In genomic region chrX:132219343-132219768, GRCh38 we compare ENCODE assay signal across 8 cellular contexts. TPM values are rescaled to one million over a fixed set of nuclear protein-coding genes. Genes with fewer than 3 reads are reported as not detected.
DNase-seq lines count a peak whose midpoint lies in the region; ATAC-seq and TF ChIP-seq lines count a peak whose summit lies in the region.

Gene RAP2C, minus strand, starts transcription at chrX:132219447. Its CDS starts 2,179 bp downstream, at chrX:132217268.

- DNase-seq in NCI-H2107 (lab: John Stamatoyannopoulos, UW), result peak; percentile 15
- peak; percentile 59 for DNase-seq in UCSD-AML1 (lab: John Stamatoyannopoulos, UW; ENCODE audit: unreplicated experiment)
- DNase-seq in T47D (ENCODE audit: low read depth in 1 of 2, low spot score in 1 of 2), result peak; percentile 33 to 73

- ATAC-seq in GM18508 (IDR thresholded peaks at IDR 0.05; ENCODE audit: insufficient read depth, unreplicated experiment), result peak; percentile 74
- peak; percentile 59 for ATAC-seq in HG03025 (IDR thresholded peaks at IDR 0.05; ENCODE audit: low FRiP score, unreplicated experiment)

- H3K27me3 ChIP-seq in iPS-18a (ENCODE audit: control insufficient read depth, insufficient read depth, low read length), result no peaks in the 10 kb centered on the region
- H3K27me3 ChIP-seq in skeletal muscle satellite cell (ENCODE audit: control insufficient read depth, insufficient read depth, low read length), result no peaks in the 10 kb centered on the region

- no peaks in the 10 kb centered on the region for H3K4me1 ChIP-seq in iPS-18a (ENCODE audit: control insufficient read depth, low read depth, low read length)
- peaks cover 3% of the 10 kb centered on the region for H3K4me1 ChIP-seq in skeletal muscle satellite cell (ENCODE audit: control insufficient read depth, insufficient read depth, low read length)

- in situ Hi-C loops in T47D (cut with HindIII; ENCODE audit: low pct_unique_long_range_greater_than_20kb, low sequenced_read_pairs), result no loop called here

- peak; percentile 76 for TF ChIP-seq CTCF in 22Rv1 (IDR thresholded peaks at IDR 0.05)

- H3K4me2 ChIP-seq in skeletal muscle satellite cell (ENCODE audit: low read length), result peak within 1 kb of the TSS; percentile 85

- H3K36me3 ChIP-seq in iPS-18a (ENCODE audit: control insufficient read depth, low read depth, low read length), result no peaks in the 10 kb centered on the region
- H3K36me3 ChIP-seq in skeletal muscle satellite cell (ENCODE audit: insufficient read depth, low read length), result no peaks in the 10 kb centered on the region

- H3K9me3 ChIP-seq in iPS-18a (ENCODE audit: control insufficient read depth, low read depth, low read length), result peaks cover 20% of the 10 kb centered on the region
- H3K9me3 ChIP-seq in skeletal muscle satellite cell (replicated peaks; ENCODE audit: low read length), result no peaks in the 10 kb centered on the region

- H3K4me3 ChIP-seq in iPS-18a (ENCODE audit: low read length), result peak within 1 kb of the TSS; percentile 49
- peak within 1 kb of the TSS; percentile 77 for H3K4me3 ChIP-seq in skeletal muscle satellite cell (ENCODE audit: low read length)

- H3K27ac ChIP-seq in 22Rv1 (peak within 1 kb of the TSS; percentile 86), iPS-18a (ENCODE audit: low read length) (no peak within 1 kb of the TSS)

- peak within 1 kb of the TSS; percentile 10 for H3K9ac ChIP-seq in iPS-18a (ENCODE audit: low read length)
- peak within 1 kb of the TSS; percentile 87 for H3K9ac ChIP-seq in skeletal muscle satellite cell (ENCODE audit: low read depth, low read length)

RNA-seq across cellular contexts. Expression of gene RAP2C, which starts in this region (rescaled TPM):
- total RNA-seq in skeletal muscle satellite cell (2012; rRNA removed), result 17.3 and 20.3 TPM in 2 replicates
